In genomic region chr1:228006034-228006792, GRCh38 we compare ENCODE assay signal across 14 cellular contexts. TPM values are rescaled to one million over a fixed set of nuclear protein-coding genes. Genes with fewer than 3 reads are reported as not detected.
A peak's percentile ranks its signal among the peaks of the same experiment; 100 is the strongest.
DNase-seq lines count a peak whose midpoint lies in the region; FAIRE-seq and TF ChIP-seq lines count a peak whose summit lies in the region.
"Had no signal": no experiment of that assay in that cellular context is flagged by ENCODE, and none has a peak within 500 bp of the region (broad histone marks: within the 10 kb centered on the region; RNA-seq: fewer than 3 reads in every experiment).

No MANE protein-coding gene starts in this region.

- H3K27me3 ChIP-seq in NT2/D1 (ENCODE audit: insufficient read depth, insufficient read length) (peaks cover 91% of the 10 kb centered on the region), iPS-15b (ENCODE audit: control insufficient read depth, insufficient read depth, low read length) (peaks cover 74% of the 10 kb centered on the region)

- H3K9ac ChIP-seq in NT2/D1 (ENCODE audit: insufficient read length, low read depth) = peak overlapping the region; percentile 44
- no peak overlapping the region for H3K9ac ChIP-seq in iPS-15b (ENCODE audit: low read depth, low read length)

- H3K9me3 ChIP-seq in NT2/D1 (ENCODE audit: insufficient read depth, low read length) = no peaks in the 10 kb centered on the region
- H3K9me3 ChIP-seq in iPS-15b (ENCODE audit: control insufficient read depth, insufficient read depth, low read length) = no peaks in the 10 kb centered on the region

- H3K4me3 ChIP-seq in NT2/D1 (ENCODE audit: insufficient read length, low read depth) = peak overlapping the region; percentile 56
- peak overlapping the region; percentile 32 for H3K4me3 ChIP-seq in iPS-15b (ENCODE audit: low read depth, low read length)

- peak in 2 of 3 experiments; percentile 10 to 31 for DNase-seq in NCI-H1417 (lab: John Stamatoyannopoulos, UW)
- DNase-seq in NCI-H1417 treated with DMSO at 0.1 percent for 48 hours (lab: John Stamatoyannopoulos, UW) = no peak
- DNase-seq in NT2/D1 (ENCODE audit: low read depth, low spot score) = no peak
- DNase-seq in retina = peak; percentile 26
- DNase-seq in cerebellum (ENCODE audit: low spot score) = no peak
- no peak for DNase-seq in GM10266 (ENCODE audit: extremely low spot score)
- DNase-seq in frontal cortex (ENCODE audit: low spot score in 2 of 2) = no peak
- DNase-seq: cortex of kidney, NCI-H2227 treated with DMSO at 0.1 percent for 48 hours had no signal

- H3K4me1 ChIP-seq in NT2/D1 (ENCODE audit: insufficient read depth, insufficient read length) (peaks cover 31% of the 10 kb centered on the region), iPS-15b (ENCODE audit: control insufficient read depth, insufficient read depth, low read length) (no peaks in the 10 kb centered on the region)

- H3K36me3 ChIP-seq in NT2/D1 (ENCODE audit: insufficient read depth, insufficient read length, low read length) (no peaks in the 10 kb centered on the region), iPS-15b (ENCODE audit: control insufficient read depth, insufficient read depth, low read length) (no peaks in the 10 kb centered on the region)

- no peak for FAIRE-seq in frontal cortex (lab: Jason Lieb, UNC)

- no peak for TF ChIP-seq CTCF in GM10266 (IDR thresholded peaks at IDR 0.05; ENCODE audit: control insufficient read depth, insufficient read depth, low read depth, missing control alignments)

RNA-seq across cellular contexts. Expression of gene WNT3A, which starts 0.6 kb away (rescaled TPM):
- total RNA-seq in cerebellum = 0.45 TPM
- total RNA-seq in frontal cortex = not detected
- total RNA-seq: A172; fibroblast of villous mesenchyme; naive thymus-derived CD8-positive, alpha-beta T cell; RPMI7951 had no signal

RNA-seq across cellular contexts. Expression of gene WNT9A, which starts 58.5 kb away (rescaled TPM):
- total RNA-seq in cerebellum (1.9 TPM), frontal cortex (1.2 TPM)
- total RNA-seq: naive thymus-derived CD8-positive, alpha-beta T cell had no signal

Comparison
In these comparisons a context has a peak if more than half of its experiments do, and no peak if none do; other contexts are left out.
1. DNase-seq: peak in NCI-H1417 (2 of 3) and retina (single experiment); none in NCI-H1417 treated with DMSO at 0.1 percent for 48 hours (single experiment), NT2/D1 (single experiment), cerebellum (single experiment), GM10266 (single experiment) and frontal cortex (0 of 2).